1 cellular context compared by ENCODE assay signal in the genomic region with DNA sequence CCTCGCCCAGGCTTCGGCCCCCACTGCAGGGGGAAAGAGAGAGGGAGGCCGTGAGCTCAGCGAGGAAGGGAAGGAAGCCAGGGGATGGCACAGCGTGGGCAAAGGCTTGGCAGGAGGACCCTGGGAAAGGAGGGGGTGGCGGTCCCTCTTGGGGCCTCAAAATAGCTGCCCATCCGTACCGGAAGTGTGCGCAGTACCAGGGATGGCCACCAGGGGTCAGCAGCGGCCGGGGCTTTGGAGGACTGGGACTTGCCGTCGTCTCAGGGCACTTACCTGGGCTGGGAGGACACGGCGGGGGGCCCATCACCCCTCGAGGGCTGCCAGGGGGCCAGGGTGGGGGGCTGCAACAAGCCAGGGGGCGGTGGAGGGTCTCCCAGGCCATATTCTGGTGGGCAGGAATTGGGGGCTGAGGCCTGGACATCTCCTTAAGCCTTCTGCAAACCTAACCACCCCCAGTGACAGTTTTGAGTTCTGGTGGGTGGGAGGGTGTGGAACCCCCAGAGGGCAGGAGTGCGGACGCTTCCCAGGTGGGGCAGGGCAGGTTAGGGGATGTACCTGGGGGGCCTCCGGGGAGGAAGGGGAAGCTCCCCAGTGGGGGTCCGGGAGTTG.
A peak's percentile ranks its signal among the peaks of the same experiment; 100 is the strongest.
TF ChIP-seq lines count a peak whose summit lies in the region.

No MANE protein-coding gene starts in this region.

TF ChIP-seq in GM12878, 131 proteins besides CTCF, POLR2A, EP300 and RAD21:
- TF ChIP-seq NFXL1 (IDR thresholded peaks at IDR 0.05; ENCODE audit: borderline replicate concordance) (no peak), MEF2B (IDR thresholded peaks at IDR 0.05; ENCODE audit: partially characterized antibody, poor library complexity, severe bottlenecking) (peak; percentile 37), SIN3A (IDR thresholded peaks at IDR 0.05; ENCODE audit: low read depth, low read length) (no peak), BHLHE40 (IDR thresholded peaks at IDR 0.05; ENCODE audit: borderline replicate concordance in 1 of 2, low read depth in 2 of 2, low read length in 1 of 2) (peak in 1 of 2 experiments; percentile 10; a peak in 1 of 4 replicates), NBN (IDR thresholded peaks at IDR 0.05) (peak; percentile 47; the same call in 1 of the 2 replicates), IRF4 (IDR thresholded peaks at IDR 0.05; ENCODE audit: low read depth, low read length) (0 out of 2 replicates have a peak, but pooled peaks have one; percentile 15), ESRRA (IDR thresholded peaks at IDR 0.05; ENCODE audit: low read length) (0 out of 2 replicates have a peak, but pooled peaks have one; percentile 59), CREM (IDR thresholded peaks at IDR 0.05; ENCODE audit: low read depth) (no peak), RELA (IDR thresholded peaks at IDR 0.05; ENCODE audit: borderline replicate concordance, partially characterized antibody) (peak; percentile 9), SMC3 (IDR thresholded peaks at IDR 0.05; ENCODE audit: borderline replicate concordance, low read length) (peak; percentile 99), YY1 (IDR thresholded peaks at IDR 0.05; ENCODE audit: low read depth, low read length) (peak; percentile 78), SMARCA5 (IDR thresholded peaks at IDR 0.05) (peak; percentile 67; the same call in 1 of the 2 replicates), SRF (IDR thresholded peaks at IDR 0.05; ENCODE audit: low read depth in 2 of 2, low read length in 2 of 2) (no peak), NR2F1 (conservative IDR thresholded peaks at IDR 0.05) (no peak), IKZF1 (conservative IDR thresholded peaks at IDR 0.05) (peak; percentile 28; the same call in 1 of the 2 replicates), LARP7 (IDR thresholded peaks at IDR 0.05) (peak; percentile 56; the same call in 1 of the 2 replicates), POU2F2 (IDR thresholded peaks at IDR 0.05; ENCODE audit: borderline replicate concordance, low read depth, low read length) (0 out of 3 replicates have a peak, but pooled peaks have one; percentile 29), MTA2 (IDR thresholded peaks at IDR 0.05; ENCODE audit: low read depth) (no peak), HDGF (IDR thresholded peaks at IDR 0.05) (peak; percentile 90), GATAD2B (conservative IDR thresholded peaks at IDR 0.05; ENCODE audit: low read depth) (peak; percentile 32; the same call in 1 of the 2 replicates)
- TF ChIP-seq, protein P1, sequence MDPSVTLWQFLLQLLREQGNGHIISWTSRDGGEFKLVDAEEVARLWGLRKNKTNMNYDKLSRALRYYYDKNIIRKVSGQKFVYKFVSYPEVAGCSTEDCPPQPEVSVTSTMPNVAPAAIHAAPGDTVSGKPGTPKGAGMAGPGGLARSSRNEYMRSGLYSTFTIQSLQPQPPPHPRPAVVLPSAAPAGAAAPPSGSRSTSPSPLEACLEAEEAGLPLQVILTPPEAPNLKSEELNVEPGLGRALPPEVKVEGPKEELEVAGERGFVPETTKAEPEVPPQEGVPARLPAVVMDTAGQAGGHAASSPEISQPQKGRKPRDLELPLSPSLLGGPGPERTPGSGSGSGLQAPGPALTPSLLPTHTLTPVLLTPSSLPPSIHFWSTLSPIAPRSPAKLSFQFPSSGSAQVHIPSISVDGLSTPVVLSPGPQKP (IDR thresholded peaks at IDR 0.05; ENCODE audit: low read depth, low read length): peak; percentile 99
- TF ChIP-seq, protein P2, sequence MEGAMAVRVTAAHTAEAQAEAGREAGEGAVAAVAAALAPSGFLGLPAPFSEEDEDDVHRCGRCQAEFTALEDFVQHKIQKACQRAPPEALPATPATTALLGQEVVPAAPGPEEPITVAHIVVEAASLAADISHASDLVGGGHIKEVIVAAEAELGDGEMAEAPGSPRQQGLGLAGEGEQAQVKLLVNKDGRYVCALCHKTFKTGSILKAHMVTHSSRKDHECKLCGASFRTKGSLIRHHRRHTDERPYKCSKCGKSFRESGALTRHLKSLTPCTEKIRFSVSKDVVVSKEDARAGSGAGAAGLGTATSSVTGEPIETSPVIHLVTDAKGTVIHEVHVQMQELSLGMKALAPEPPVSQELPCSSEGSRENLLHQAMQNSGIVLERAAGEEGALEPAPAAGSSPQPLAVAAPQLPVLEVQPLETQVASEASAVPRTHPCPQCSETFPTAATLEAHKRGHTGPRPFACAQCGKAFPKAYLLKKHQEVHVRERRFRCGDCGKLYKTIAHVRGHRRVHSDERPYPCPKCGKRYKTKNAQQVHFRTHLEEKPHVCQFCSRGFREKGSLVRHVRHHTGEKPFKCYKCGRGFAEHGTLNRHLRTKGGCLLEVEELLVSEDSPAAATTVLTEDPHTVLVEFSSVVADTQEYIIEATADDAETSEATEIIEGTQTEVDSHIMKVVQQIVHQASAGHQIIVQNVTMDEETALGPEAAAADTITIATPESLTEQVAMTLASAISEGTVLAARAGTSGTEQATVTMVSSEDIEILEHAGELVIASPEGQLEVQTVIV (IDR thresholded peaks at IDR 0.05; ENCODE audit: borderline replicate concordance, partially characterized antibody): peak; percentile 30
- TF ChIP-seq, protein P3, sequence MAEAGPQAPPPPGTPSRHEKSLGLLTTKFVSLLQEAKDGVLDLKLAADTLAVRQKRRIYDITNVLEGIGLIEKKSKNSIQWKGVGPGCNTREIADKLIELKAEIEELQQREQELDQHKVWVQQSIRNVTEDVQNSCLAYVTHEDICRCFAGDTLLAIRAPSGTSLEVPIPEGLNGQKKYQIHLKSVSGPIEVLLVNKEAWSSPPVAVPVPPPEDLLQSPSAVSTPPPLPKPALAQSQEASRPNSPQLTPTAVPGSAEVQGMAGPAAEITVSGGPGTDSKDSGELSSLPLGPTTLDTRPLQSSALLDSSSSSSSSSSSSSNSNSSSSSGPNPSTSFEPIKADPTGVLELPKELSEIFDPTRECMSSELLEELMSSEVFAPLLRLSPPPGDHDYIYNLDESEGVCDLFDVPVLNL (IDR thresholded peaks at IDR 0.05; ENCODE audit: low read depth, low read length): no peak
TF ChIP-seq in GM12878: peak in this region for 16.
